In genomic region chr1:64098436-64098835, GRCh38 we compare ENCODE assay signal across 15 cellular contexts.
DNase-seq lines count a peak whose midpoint lies in the region; ATAC-seq, FAIRE-seq and TF ChIP-seq lines count a peak whose summit lies in the region.
"Had no signal": no experiment of that assay in that cellular context is flagged by ENCODE, and none has a peak within 500 bp of the region (broad histone marks: within the 10 kb centered on the region; RNA-seq: fewer than 3 reads in every experiment).

No MANE protein-coding gene starts in this region.

- no peak overlapping the region for H2BK120ac ChIP-seq in H9 (ENCODE audit: low read depth, low read length, poor library complexity, severe bottlenecking)
- no peak overlapping the region for H2BK120ac ChIP-seq in neuronal stem cell (ENCODE audit: low read depth, low read length)

- no peak for TF ChIP-seq POLR2A in GM12891 (IDR thresholded peaks at IDR 0.05; ENCODE audit: low read depth, low read length)

- H3K27ac ChIP-seq in H9 (ENCODE audit: insufficient read length, low read depth, low read length) (no peak overlapping the region), endodermal cell (ENCODE audit: low read depth, low read length) (no peak overlapping the region), layer of hippocampus (ENCODE audit: low read depth, low read length) (peak overlapping the region; percentile 21), neuronal stem cell (replicated peaks; ENCODE audit: low read length) (no peak overlapping the region)
- H3K27ac ChIP-seq: HL-60 had no signal

- H3K27me3 Mint-ChIP-seq in H9 (ENCODE audit: low read depth) (no peaks in the 10 kb centered on the region), endodermal cell (ENCODE audit: insufficient read depth) (no peaks in the 10 kb centered on the region)

- H4K20me1 ChIP-seq in H9 (ENCODE audit: control insufficient read depth, insufficient read depth, insufficient read length), result no peaks in the 10 kb centered on the region

- H3K27me3 ChIP-seq in H9 (ENCODE audit: insufficient read depth, low read length) (no peaks in the 10 kb centered on the region), endodermal cell (ENCODE audit: control insufficient read depth, insufficient read depth, low read length, poor library complexity, severe bottlenecking) (no peaks in the 10 kb centered on the region), layer of hippocampus (ENCODE audit: control insufficient read depth, insufficient read depth, low read length) (no peaks in the 10 kb centered on the region), neuronal stem cell (ENCODE audit: control insufficient read depth in 3 of 3, insufficient read depth in 3 of 3, low read depth in 1 of 3, low read length in 3 of 3) (no peaks in the 10 kb centered on the region)

- H2BK12ac ChIP-seq in H9 (ENCODE audit: insufficient read length, low read depth, low read length) (no peak overlapping the region), neuronal stem cell (ENCODE audit: low read length) (no peak overlapping the region)

- H2AFZ ChIP-seq in H9 (ENCODE audit: low read length) (no peak overlapping the region), neuronal stem cell (ENCODE audit: low read length) (no peak overlapping the region)

- H3K14ac ChIP-seq in H9 (ENCODE audit: insufficient read depth, low read length) (no peak overlapping the region), neuronal stem cell (ENCODE audit: low read length) (no peak overlapping the region)

- DNase-seq in H9, result no peak
- peak; percentile 48 for DNase-seq in endodermal cell
- DNase-seq in neuronal stem cell (ENCODE audit: low spot score), result no peak
- no peak for DNase-seq in NCI-H510A (lab: John Stamatoyannopoulos, UW)
- DNase-seq in GM12891 (ENCODE audit: insufficient read length, low spot score), result no peak
- DNase-seq: CD4-positive, CD25-positive, alpha-beta regulatory T cell; NCI-H446; SK-N-SH had no signal

- WGBS in H9 (ENCODE audit: extremely low coverage, insufficient read length, low lambda C conversion rate), result no CpG with 5 or more reads among the region's 1 CpG
- WGBS in endodermal cell (ENCODE audit: insufficient coverage in 1 of 2, insufficient read length in 1 of 2), 2 experiments, result 83 to 100% methylated on average over 1 of the region's 1 CpG
- no CpG with 5 or more reads among the region's 1 CpG for WGBS in neuronal stem cell (ENCODE audit: extremely low coverage in 2 of 2, insufficient read length in 2 of 2, insufficient replicate concordance in 1 of 2), 2 donors

- H3K36me3 ChIP-seq in endodermal cell (ENCODE audit: control insufficient read depth, insufficient read depth, low read length) (peaks cover 5% of the 10 kb centered on the region), neuronal stem cell (replicated peaks in 1 of 2; ENCODE audit: control insufficient read depth in 2 of 2, insufficient read depth in 2 of 2, low read length in 2 of 2) (no peaks in the 10 kb centered on the region)
- H3K36me3 ChIP-seq: HAP-1 had no signal

- H3K4me1 Mint-ChIP-seq in H9 (peaks cover 32 to 45% of the 10 kb centered on the region in 2 experiments), endodermal cell (peaks cover 14% of the 10 kb centered on the region)
- H3K4me1 Mint-ChIP-seq: B cell; CD4-positive, CD25-positive, alpha-beta regulatory T cell had no signal

- no peaks in the 10 kb centered on the region for H3K23me2 ChIP-seq in H9 (ENCODE audit: insufficient read length, low read depth, low read length, poor library complexity, severe bottlenecking)

- H2BK15ac ChIP-seq in H9 (ENCODE audit: low read depth, low read length) (no peak overlapping the region), neuronal stem cell (ENCODE audit: low read length) (no peak overlapping the region)

- H3K4me3 ChIP-seq in endodermal cell (ENCODE audit: low read length) (no peak overlapping the region), neuronal stem cell (ENCODE audit: low read length in 2 of 2) (no peak overlapping the region)
- H3K4me3 ChIP-seq: HAP-1 had no signal

- no peak overlapping the region for H3K4me2 ChIP-seq in H9 (ENCODE audit: insufficient read depth, insufficient read length, low read length)
- H3K4me2 ChIP-seq in neuronal stem cell (ENCODE audit: insufficient read depth, low read length, poor library complexity, severe bottlenecking), result no peak overlapping the region
- H3K4me2 ChIP-seq: SK-N-SH had no signal

- H3K4me3 Mint-ChIP-seq in H9 (no peak overlapping the region), endodermal cell (no peak overlapping the region)
- H3K4me3 Mint-ChIP-seq: B cell; CD4-positive, CD25-positive, alpha-beta regulatory T cell had no signal

- H4K91ac ChIP-seq in H9 (ENCODE audit: insufficient read length, low read depth, low read length), result no peak overlapping the region
- H4K91ac ChIP-seq in neuronal stem cell (ENCODE audit: low read depth, low read length, poor library complexity), result no peak overlapping the region

- H4K8ac ChIP-seq in H9 (replicated peaks; ENCODE audit: insufficient read length, low read depth, low read length) (no peak overlapping the region), neuronal stem cell (ENCODE audit: low read depth, low read length) (no peak overlapping the region)

- H3K18ac ChIP-seq in H9 (ENCODE audit: insufficient read length, low read depth, low read length) (no peak overlapping the region), neuronal stem cell (ENCODE audit: low read length) (no peak overlapping the region)

- H2AK5ac ChIP-seq in H9 (ENCODE audit: insufficient read length, low read length) (no peak overlapping the region), neuronal stem cell (ENCODE audit: low read depth, low read length) (no peak overlapping the region)

- no peak overlapping the region for H4K5ac ChIP-seq in H9 (ENCODE audit: insufficient read length, low read depth, low read length)

- H3K9me3 ChIP-seq in H9 (ENCODE audit: control insufficient read depth, low read depth, low read length) (no peaks in the 10 kb centered on the region), endodermal cell (ENCODE audit: control insufficient read depth, low read length) (no peaks in the 10 kb centered on the region), neuronal stem cell (replicated peaks in 1 of 2; ENCODE audit: control insufficient read depth in 2 of 2, insufficient read depth in 1 of 2, low read depth in 1 of 2, low read length in 2 of 2) (no peaks in the 10 kb centered on the region)
- H3K9me3 ChIP-seq: HAP-1, SK-N-SH had no signal

- H3K56ac ChIP-seq in H9 (ENCODE audit: insufficient read length, low read depth, low read length), result no peak overlapping the region

- H2BK5ac ChIP-seq in H9 (ENCODE audit: insufficient read length, low read length) (no peak overlapping the region), neuronal stem cell (ENCODE audit: low read length) (no peak overlapping the region)

- no peaks in the 10 kb centered on the region for H3K79me1 ChIP-seq in H9 (ENCODE audit: insufficient read depth, low read depth, low read length, poor library complexity, severe bottlenecking)
- no peaks in the 10 kb centered on the region for H3K79me1 ChIP-seq in neuronal stem cell (ENCODE audit: low read depth, low read length)

- TF ChIP-seq CTCF in H9 (conservative IDR thresholded peaks at IDR 0.05) (no peak), endodermal cell (conservative IDR thresholded peaks at IDR 0.05) (no peak)

- H3K4ac ChIP-seq in H9 (ENCODE audit: low read depth, low read length), result no peak overlapping the region
- H3K4ac ChIP-seq in neuronal stem cell (ENCODE audit: low read length), result no peak overlapping the region

- H3T11ph ChIP-seq in H9 (ENCODE audit: low read length), result no peak overlapping the region

- H3K23ac ChIP-seq in H9 (ENCODE audit: insufficient read length, low read depth, low read length), result no peak overlapping the region
- peak overlapping the region; percentile 10 for H3K23ac ChIP-seq in neuronal stem cell (ENCODE audit: low read depth, low read length, poor library complexity)

- FAIRE-seq in GM12891 (lab: Jason Lieb, UNC), result no peak
- FAIRE-seq: HTR-8/SVneo had no signal

- ATAC-seq in HG02981 (IDR thresholded peaks at IDR 0.05; ENCODE audit: unreplicated experiment), result no peak
- ATAC-seq: Panc1 had no signal

- peak overlapping the region in 2 of 3 experiments; percentile 16 to 86; a peak in 1 of 7 replicates for H3K27ac Mint-ChIP-seq in H9
- no peak overlapping the region for H3K27ac Mint-ChIP-seq in endodermal cell
- H3K27ac Mint-ChIP-seq: B cell; CD4-positive, CD25-positive, alpha-beta regulatory T cell had no signal

- H2BK20ac ChIP-seq in H9 (ENCODE audit: low read depth, low read length, poor library complexity, severe bottlenecking), result no peak overlapping the region

- H3K4me1 ChIP-seq in H9 (ENCODE audit: insufficient read depth, low read length) (peaks cover 10% of the 10 kb centered on the region; the same call in 1 of the 2 replicates), endodermal cell (ENCODE audit: control insufficient read depth, insufficient read depth, low read length) (peaks cover 10% of the 10 kb centered on the region), neuronal stem cell (ENCODE audit: control insufficient read depth in 2 of 2, insufficient read depth in 1 of 2, low read depth in 1 of 2, low read length in 2 of 2) (peaks cover 0 to 9% of the 10 kb centered on the region in 2 donors)
- H3K4me1 ChIP-seq: HAP-1 had no signal

- no peaks in the 10 kb centered on the region; the same call in 1 of the 2 replicates for H3K79me2 ChIP-seq in H9 (ENCODE audit: insufficient read depth, low read length)

- H3K9me3 Mint-ChIP-seq in H9 (no peaks in the 10 kb centered on the region), endodermal cell (no peaks in the 10 kb centered on the region)
- H3K9me3 Mint-ChIP-seq: CD4-positive, CD25-positive, alpha-beta regulatory T cell had no signal

- H3K36me3 Mint-ChIP-seq in H9 (ENCODE audit: insufficient read depth in 1 of 3, low read depth in 3 of 3) (peaks cover 0 to 4% (median 3%) of the 10 kb centered on the region in 3 experiments; a peak in 2 of 7 replicates), endodermal cell (ENCODE audit: low read depth) (peaks cover 5% of the 10 kb centered on the region)
- H3K36me3 Mint-ChIP-seq: CD4-positive, CD25-positive, alpha-beta regulatory T cell had no signal

- H3K9ac ChIP-seq in H9 (ENCODE audit: extremely low read depth, insufficient read length, low read length) (no peak overlapping the region), endodermal cell (ENCODE audit: extremely low read depth, low read length, poor library complexity, severe bottlenecking) (no peak overlapping the region), neuronal stem cell (ENCODE audit: low read depth, low read length, poor library complexity) (no peak overlapping the region)
- H3K9ac ChIP-seq: SK-N-SH had no signal

TF ChIP-seq in GM12891, 5 proteins besides CTCF, POLR2A, EP300 and RAD21:
- TF ChIP-seq TAF1 (IDR thresholded peaks at IDR 0.05; ENCODE audit: low read depth, low read length) (no peak), SPI1 (IDR thresholded peaks at IDR 0.05; ENCODE audit: low read depth, low read length) (no peak), PAX5 (IDR thresholded peaks at IDR 0.05; ENCODE audit: insufficient read depth, low read length, severe bottlenecking) (no peak), POU2F2 (IDR thresholded peaks at IDR 0.05; ENCODE audit: low read depth, low read length) (no peak), POLR2AphosphoS5 (IDR thresholded peaks at IDR 0.05; ENCODE audit: low read depth, low read length) (no peak)
